ENCODE assay signal across 28 cellular contexts in the genomic region with DNA sequence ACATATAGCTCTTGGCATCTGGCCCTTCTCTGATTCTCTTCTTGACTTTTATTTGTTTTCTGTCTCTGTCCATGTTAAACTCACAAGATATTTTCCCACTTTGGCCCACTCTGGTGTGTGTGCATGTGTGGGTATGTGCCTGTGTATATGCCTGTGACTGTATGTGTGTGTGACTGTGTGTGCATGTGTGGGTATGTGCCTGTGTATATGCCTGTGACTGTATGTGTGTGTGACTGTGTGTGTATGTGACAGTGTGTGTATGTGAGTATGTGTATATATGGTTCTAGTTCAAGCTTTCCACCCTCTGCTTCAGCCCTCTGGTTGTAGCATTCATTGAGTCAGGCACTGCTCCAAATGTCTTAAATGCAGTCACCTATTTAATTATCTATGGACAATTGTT.
"Had no signal": no experiment of that assay in that cellular context is flagged by ENCODE, and none has a peak within 500 bp of the region (broad histone marks: within the 10 kb centered on the region; RNA-seq: fewer than 3 reads in every experiment).

No MANE protein-coding gene starts in this region.

- H3K9me3 Mint-ChIP-seq: stimulated activated memory B cell treated with anti-CD40 and anti-IgM and Interleukin-4, amounts not matched to agents 10 μg/mL and 1 μg/mL and 100 μg/mL, for 72 hours; stimulated activated naive CD8-positive, alpha-beta T cell treated with anti-CD3 and anti-CD28 coated beads, Interleukin-15, amount 100 ng/mL, for 72 hours; type B pancreatic cell had no signal

- H3K27me3 ChIP-seq: stomach, suprapubic skin, testis, thyroid gland, tibial artery, tibial nerve, transverse colon, upper lobe of left lung, upper lobe of right lung, uterus, vagina had no signal

- H3K9me3 ChIP-seq: stomach, suprapubic skin, testis, thoracic aorta, thyroid gland, tibial artery, tibial nerve, transverse colon, upper lobe of left lung, upper lobe of right lung, uterus, vagina had no signal

- H3K4me1 Mint-ChIP-seq: stimulated activated memory B cell treated with anti-CD40 and anti-IgM and Interleukin-4, amounts not matched to agents 10 μg/mL and 1 μg/mL and 100 μg/mL, for 72 hours; stimulated activated naive B cell treated with anti-CD40 and anti-IgM and Interleukin-4, amounts not matched to agents 10 μg/mL and 1 μg/mL and 100 μg/mL, for 72 hours; stimulated activated naive CD8-positive, alpha-beta T cell treated with anti-CD3 and anti-CD28 coated beads, Interleukin-15, amount 100 ng/mL, for 72 hours had no signal

- H3K36me3 ChIP-seq: stomach, suprapubic skin, thoracic aorta, thyroid gland, tibial artery, tibial nerve, transverse colon, upper lobe of left lung, upper lobe of right lung, uterus, vagina had no signal

- DNase-seq: stimulated activated CD4-positive, alpha-beta T cell treated with anti-CD3 and anti-CD28 coated beads, Interleukin-2, amount 100 ng/mL, for 48 hours; stimulated activated CD4-positive, alpha-beta T cell treated with anti-CD3 and anti-CD28 coated beads, Interleukin-4, amount 100 ng/mL, for 1 hour; stimulated activated CD4-positive, alpha-beta T cell treated with anti-CD3 and anti-CD28 coated beads, Interleukin-4, amount 100 ng/mL, for 24 hours; stimulated activated CD4-positive, alpha-beta T cell treated with anti-CD3 and anti-CD28 coated beads, Interleukin-4, amount 100 ng/mL, for 4 hours; stimulated activated CD8-positive, alpha-beta memory T cell treated with anti-CD3 and anti-CD28 coated beads, Interleukin-4, amount 100 ng/mL, for 48 hours; stimulated activated naive B cell treated with anti-CD40 and anti-IgM and Interleukin-4, amounts not matched to agents 10 μg/mL and 1 μg/mL and 100 μg/mL, for 72 hours; stimulated activated naive CD4-positive, alpha-beta T cell; stimulated activated naive CD4-positive, alpha-beta T cell treated with Interleukin-2 at 50 U/mL for 16 hours; stimulated activated naive CD8-positive, alpha-beta T cell treated with anti-CD3 and anti-CD28 coated beads, Interleukin-15, amount 100 ng/mL, for 72 hours; stimulated activated naive CD8-positive, alpha-beta T cell treated with anti-CD3 and anti-CD28 coated beads, Interleukin-15, Interleukin-2, amounts not matched to agents 100 U/mL and 50 U/mL, for 24 hours; stomach; substantia nigra; testis; thyroid gland; tibial artery; transverse colon; trophoblast cell; upper lobe of left lung; upper lobe of right lung; uterus had no signal

- H3K4me3 Mint-ChIP-seq: stimulated activated memory B cell treated with anti-CD40 and anti-IgM and Interleukin-4, amounts not matched to agents 10 μg/mL and 1 μg/mL and 100 μg/mL, for 72 hours; stimulated activated naive B cell treated with anti-CD40 and anti-IgM and Interleukin-4, amounts not matched to agents 10 μg/mL and 1 μg/mL and 100 μg/mL, for 72 hours; stimulated activated naive CD8-positive, alpha-beta T cell treated with anti-CD3 and anti-CD28 coated beads, Interleukin-15, amount 100 ng/mL, for 72 hours; stimulated activated naive CD8-positive, alpha-beta T cell treated with anti-CD3 and anti-CD28 coated beads, Interleukin-15, Interleukin-2, amounts not matched to agents 100 ng/mL and 50 ng/mL, for 24 hours; type B pancreatic cell had no signal

- H3K4me1 ChIP-seq: stomach, suprapubic skin, testis, thyroid gland, tibial artery, tibial nerve, transverse colon, upper lobe of left lung, upper lobe of right lung, uterus, vagina had no signal

- FAIRE-seq: urothelium cell line had no signal

- H3K27ac ChIP-seq: stomach, suprapubic skin, testis, thoracic aorta, thyroid gland, tibial artery, tibial nerve, transverse colon, upper lobe of left lung, upper lobe of right lung, uterus, vagina had no signal

- ATAC-seq: stimulated activated memory B cell treated with anti-CD40 and anti-IgM and Interleukin-4, amounts not matched to agents 10 μg/mL and 1 μg/mL and 100 μg/mL, for 72 hours; stimulated activated naive B cell treated with anti-CD40 and anti-IgM and Interleukin-4, amounts not matched to agents 10 μg/mL and 1 μg/mL and 100 μg/mL, for 72 hours; stimulated activated naive CD8-positive, alpha-beta T cell treated with anti-CD3 and anti-CD28 coated beads, Interleukin-15, amount 100 ng/mL, for 72 hours; stimulated activated naive CD8-positive, alpha-beta T cell treated with anti-CD3 and anti-CD28 coated beads, Interleukin-15, Interleukin-2, amounts not matched to agents 100 U/mL and 50 U/mL, for 24 hours; upper lobe of right lung had no signal

- H3K27ac Mint-ChIP-seq: stimulated activated memory B cell treated with anti-CD40 and anti-IgM and Interleukin-4, amounts not matched to agents 10 μg/mL and 1 μg/mL and 100 μg/mL, for 72 hours; stimulated activated naive B cell treated with anti-CD40 and anti-IgM and Interleukin-4, amounts not matched to agents 10 μg/mL and 1 μg/mL and 100 μg/mL, for 72 hours; stimulated activated naive CD8-positive, alpha-beta T cell treated with anti-CD3 and anti-CD28 coated beads, Interleukin-15, Interleukin-2, amounts not matched to agents 100 ng/mL and 50 ng/mL, for 24 hours; type B pancreatic cell had no signal

- H3K36me3 Mint-ChIP-seq: stimulated activated memory B cell treated with anti-CD40 and anti-IgM and Interleukin-4, amounts not matched to agents 10 μg/mL and 1 μg/mL and 100 μg/mL, for 72 hours; stimulated activated naive B cell treated with anti-CD40 and anti-IgM and Interleukin-4, amounts not matched to agents 10 μg/mL and 1 μg/mL and 100 μg/mL, for 72 hours; type B pancreatic cell had no signal

- H3K4me3 ChIP-seq: stomach, suprapubic skin, testis, thoracic aorta, thyroid gland, tibial artery, tibial nerve, transverse colon, upper lobe of left lung, upper lobe of right lung, uterus, vagina had no signal
